ENCODE assay signal across 14 cellular contexts in genomic region chr11:74697722-74698121, GRCh38. TPM values are rescaled to one million over a fixed set of nuclear protein-coding genes. Genes with fewer than 3 reads are reported as not detected.
A peak's percentile ranks its signal among the peaks of the same experiment; 100 is the strongest.
DNase-seq lines count a peak whose midpoint lies in the region; ATAC-seq, FAIRE-seq and TF ChIP-seq lines count a peak whose summit lies in the region.
"Had no signal": no experiment of that assay in that cellular context is flagged by ENCODE, and none has a peak within 500 bp of the region (broad histone marks: within the 10 kb centered on the region; RNA-seq: fewer than 3 reads in every experiment).

No MANE protein-coding gene starts in this region.

- H3K4ac ChIP-seq in H1 (replicated peaks; ENCODE audit: insufficient read length, low read depth, low read length) (no peak overlapping the region), neuronal stem cell (ENCODE audit: low read length) (no peak overlapping the region)

- TF ChIP-seq EP300 in H1 (IDR thresholded peaks at IDR 0.05; ENCODE audit: borderline replicate concordance in 1 of 2, low read depth in 2 of 2, low read length in 2 of 2) (no peak), tibial nerve (IDR thresholded peaks at IDR 0.05) (no peak)

- H3K36me3 Mint-ChIP-seq in neural progenitor cell, result no peaks in the 10 kb centered on the region
- H3K36me3 Mint-ChIP-seq: CD4-positive, CD25-positive, alpha-beta regulatory T cell had no signal

- H4K91ac ChIP-seq in H1 (replicated peaks; ENCODE audit: insufficient read length, low read length), result peak overlapping the region; percentile 12
- H4K91ac ChIP-seq in neuronal stem cell (ENCODE audit: low read depth, low read length, poor library complexity), result no peak overlapping the region

- H3K4me2 ChIP-seq in H1 (ENCODE audit: insufficient read depth in 1 of 2, low read depth in 2 of 2, low read length in 2 of 2) (peak overlapping the region in 1 of 2 experiments; percentile 61; a peak in 1 of 4 replicates), neuronal stem cell (ENCODE audit: insufficient read depth, low read length, poor library complexity, severe bottlenecking) (no peak overlapping the region), neural progenitor cell (no peak overlapping the region)
- H3K4me2 ChIP-seq: KMS-11 had no signal

- H4K20me1 ChIP-seq in H1 (replicated peaks in 1 of 2; ENCODE audit: control insufficient read depth in 1 of 2, insufficient read depth in 2 of 2, low read length in 2 of 2), result no peaks in the 10 kb centered on the region
- no peaks in the 10 kb centered on the region for H4K20me1 ChIP-seq in neural progenitor cell (ENCODE audit: low read depth)

- no peak overlapping the region for H3K27ac Mint-ChIP-seq in neural progenitor cell

- CTCF ChIA-PET in H1 (lab: Charles Lee; ENCODE audit: partially characterized antibody), result interaction anchor here (0.6 to 16.5 kb wide), 4 partner anchors 27 to 305 kb away, joined by 3 to 348 read pairs (median 8); no protein-coding TSS in a partner anchor

- H3K23me2 ChIP-seq in H1 (ENCODE audit: low read depth, low read length), result no peaks in the 10 kb centered on the region; the same call in 1 of the 2 replicates

- H3K4me3 ChIP-seq in adrenal gland (no peak overlapping the region), H1 (ENCODE audit: extremely low read depth in 1 of 4, insufficient read depth in 2 of 4, low read depth in 3 of 4, low read length in 4 of 4) (no peak overlapping the region), neuronal stem cell (ENCODE audit: low read length in 2 of 2) (no peak overlapping the region), tibial nerve (no peak overlapping the region), neural progenitor cell (no peak overlapping the region)

- H4K5ac ChIP-seq in H1 (ENCODE audit: insufficient read length, low read depth, low read length), result no peak overlapping the region

- H3F3A ChIP-seq in neural progenitor cell (ENCODE audit: low read depth), result no peaks in the 10 kb centered on the region

- H2BK5ac ChIP-seq in H1 (ENCODE audit: low read depth, low read length) (no peak overlapping the region), neuronal stem cell (ENCODE audit: low read length) (no peak overlapping the region)

- TF ChIP-seq POLR2A in adrenal gland (IDR thresholded peaks at IDR 0.05) (no peak), H1 (IDR thresholded peaks at IDR 0.05; ENCODE audit: control extremely low read depth in 1 of 2, low read depth in 2 of 2, low read length in 2 of 2) (no peak), tibial nerve (IDR thresholded peaks at IDR 0.05) (no peak)

- H3K9me3 ChIP-seq in adrenal gland (replicated peaks in 1 of 3) (no peaks in the 10 kb centered on the region), H1 (ENCODE audit: insufficient read depth in 2 of 2, low read depth in 1 of 2, low read length in 1 of 2) (no peaks in the 10 kb centered on the region), neuronal stem cell (replicated peaks in 1 of 2; ENCODE audit: control insufficient read depth in 2 of 2, insufficient read depth in 1 of 2, low read depth in 1 of 2, low read length in 2 of 2) (no peaks in the 10 kb centered on the region), tibial nerve (no peaks in the 10 kb centered on the region), neural progenitor cell (ENCODE audit: low read depth) (no peaks in the 10 kb centered on the region)

- H2AK5ac ChIP-seq in H1 (ENCODE audit: low read depth, low read length), result no peak overlapping the region; the same call in 1 of the 2 replicates
- no peak overlapping the region for H2AK5ac ChIP-seq in neuronal stem cell (ENCODE audit: low read depth, low read length)

- H3K14ac ChIP-seq in H1 (ENCODE audit: insufficient read length), result no peak overlapping the region
- no peak overlapping the region for H3K14ac ChIP-seq in neuronal stem cell (ENCODE audit: low read length)

- intact Hi-C loops in adrenal gland (cut with DNase I), result no loop called here

- H3K23ac ChIP-seq in H1 (ENCODE audit: insufficient read length), result no peak overlapping the region
- H3K23ac ChIP-seq in neuronal stem cell (ENCODE audit: low read depth, low read length, poor library complexity), result no peak overlapping the region

- H2BK120ac ChIP-seq in H1 (replicated peaks; ENCODE audit: low read depth, low read length) (no peak overlapping the region), neuronal stem cell (ENCODE audit: low read depth, low read length) (no peak overlapping the region)

- no peak for TF ChIP-seq RAD21 in H1 (IDR thresholded peaks at IDR 0.05 in 1 of 2, conservative IDR thresholded peaks at IDR 0.05 in 1 of 2; ENCODE audit: low read depth in 2 of 2, low read length in 2 of 2)

- 79 to 85% (median 82%) methylated on average over 4 of the region's 4 CpGs for WGBS in adrenal gland, 4 donors
- 89% methylated on average over 3 of the region's 4 CpGs; no CpG with 5 or more reads in 1 of the 2 experiments for WGBS in H1 (ENCODE audit: extremely low coverage in 1 of 2, insufficient coverage in 1 of 2, insufficient read length in 1 of 2, insufficient replicate concordance in 2 of 2, low coverage in 1 of 2, low lambda C conversion rate in 2 of 2, missing lambda C conversion rate in 1 of 2), 2 experiments
- WGBS in neuronal stem cell (ENCODE audit: extremely low coverage in 2 of 2, insufficient read length in 2 of 2, insufficient replicate concordance in 1 of 2), 2 donors, result no CpG with 5 or more reads among the region's 4 CpGs
- 76 to 82% methylated on average over 4 of the region's 4 CpGs for WGBS in tibial nerve, 2 donors

- H3K79me1 ChIP-seq in H1 (ENCODE audit: low read depth, low read length), result no peaks in the 10 kb centered on the region
- no peaks in the 10 kb centered on the region for H3K79me1 ChIP-seq in neuronal stem cell (ENCODE audit: low read depth, low read length)

- H3K4me1 ChIP-seq in adrenal gland (replicated peaks in 1 of 2), result peaks cover 0 to 14% of the 10 kb centered on the region in 2 donors
- peaks cover 0 to 11% (median 4%) of the 10 kb centered on the region in 4 experiments; a peak in 3 of 7 replicates for H3K4me1 ChIP-seq in H1 (replicated peaks in 1 of 4; ENCODE audit: control insufficient read depth in 3 of 4, insufficient read depth in 4 of 4, low read length in 3 of 4)
- H3K4me1 ChIP-seq in neuronal stem cell (ENCODE audit: control insufficient read depth in 2 of 2, insufficient read depth in 1 of 2, low read depth in 1 of 2, low read length in 2 of 2), result peaks cover 0 to 8% of the 10 kb centered on the region in 2 donors
- peaks cover 0 to 12% (median 9%) of the 10 kb centered on the region in 4 donors for H3K4me1 ChIP-seq in tibial nerve
- H3K4me1 ChIP-seq in neural progenitor cell, result peaks cover 9% of the 10 kb centered on the region

- peak overlapping the region in 1 of 4 experiments; percentile 27; a peak in 1 of 7 replicates for H3K9ac ChIP-seq in H1 (replicated peaks in 1 of 4; ENCODE audit: extremely low read depth in 1 of 4, low read depth in 3 of 4, low read length in 3 of 4)
- H3K9ac ChIP-seq in neuronal stem cell (ENCODE audit: low read depth, low read length, poor library complexity), result no peak overlapping the region
- H3K9ac ChIP-seq in neural progenitor cell, result no peak overlapping the region
- H3K9ac ChIP-seq: KMS-11 had no signal

- H2BK15ac ChIP-seq in H1 (ENCODE audit: low read length), result peak overlapping the region; percentile 55; the same call in 1 of the 2 replicates
- H2BK15ac ChIP-seq in neuronal stem cell (ENCODE audit: low read length), result no peak overlapping the region

- no peaks in the 10 kb centered on the region for H3K36me3 ChIP-seq in adrenal gland (replicated peaks in 1 of 2)
- H3K36me3 ChIP-seq in H1 (ENCODE audit: control insufficient read depth in 2 of 4, insufficient read depth in 4 of 4, low read length in 3 of 4), result no peaks in the 10 kb centered on the region
- H3K36me3 ChIP-seq in neuronal stem cell (replicated peaks in 1 of 2; ENCODE audit: control insufficient read depth in 2 of 2, insufficient read depth in 2 of 2, low read length in 2 of 2), result no peaks in the 10 kb centered on the region
- H3K36me3 ChIP-seq in tibial nerve, result no peaks in the 10 kb centered on the region
- no peaks in the 10 kb centered on the region for H3K36me3 ChIP-seq in neural progenitor cell

- TF ChIP-seq CTCF in adrenal gland (IDR thresholded peaks at IDR 0.05), result no peak
- TF ChIP-seq CTCF in H1 (IDR thresholded peaks at IDR 0.05; ENCODE audit: control extremely low read depth in 1 of 3, insufficient read depth in 1 of 3, low read depth in 1 of 3, low read length in 3 of 3), result no peak
- no peak for TF ChIP-seq CTCF in tibial nerve (IDR thresholded peaks at IDR 0.05)
- no peak for TF ChIP-seq CTCF in neural progenitor cell (IDR thresholded peaks at IDR 0.05)

- H4K8ac ChIP-seq in H1 (ENCODE audit: extremely low read depth, insufficient read depth, low read length), result no peak overlapping the region
- H4K8ac ChIP-seq in neuronal stem cell (ENCODE audit: low read depth, low read length), result no peak overlapping the region

- H3K9me3 Mint-ChIP-seq in neural progenitor cell, result no peaks in the 10 kb centered on the region
- H3K9me3 Mint-ChIP-seq: CD4-positive, CD25-positive, alpha-beta regulatory T cell; neural crest cell had no signal

- POLR2A ChIA-PET in H1 (lab: Charles Lee; ENCODE audit: partially characterized antibody), result interaction anchor here (1.0 kb wide), 1 partner anchor 15 kb away, joined by 3 read pairs; no protein-coding TSS in a partner anchor

- DNase-seq in adrenal gland (no peak), H1 (ENCODE audit: low read depth in 1 of 2, low spot score in 2 of 2) (no peak), neuronal stem cell (ENCODE audit: low spot score) (no peak), tibial nerve (ENCODE audit: low spot score in 2 of 2) (no peak), neural progenitor cell (ENCODE audit: low spot score) (no peak)
- DNase-seq in activated naive CD4-positive, alpha-beta T cell treated with anti-CD3 and anti-CD28 coated beads, Interleukin-2, amount 50 U/mL, for 16 hours, result no peak
- DNase-seq: activated CD8-positive, alpha-beta memory T cell treated with anti-CD3 and anti-CD28 coated beads for 24 hours; activated gamma-delta T cell; CD4-positive, CD25-positive, alpha-beta regulatory T cell; glutamatergic neuron; NCI-H1417 treated with DMSO at 0.1 percent for 48 hours had no signal

- H2BK20ac ChIP-seq in H1 (ENCODE audit: low read length), result no peak overlapping the region

- H3K27me3 Mint-ChIP-seq in neural progenitor cell (ENCODE audit: insufficient read depth, low read depth), result peaks cover 3% of the 10 kb centered on the region

- peaks cover 5% of the 10 kb centered on the region for H3K4me1 Mint-ChIP-seq in neural progenitor cell

- H3K56ac ChIP-seq in H1 (replicated peaks; ENCODE audit: insufficient read length, low read depth, low read length), result no peak overlapping the region

- FAIRE-seq in H1 (lab: Jason Lieb, UNC), result no peak

- H2AFZ ChIP-seq in H1 (ENCODE audit: low read length) (peak overlapping the region; percentile 43; the same call in 1 of the 2 replicates), neuronal stem cell (ENCODE audit: low read length) (no peak overlapping the region), neural progenitor cell (replicated peaks) (no peak overlapping the region)

- H3K79me2 ChIP-seq in H1 (ENCODE audit: control insufficient read depth in 1 of 2, insufficient read depth in 2 of 2, low read length in 2 of 2) (no peaks in the 10 kb centered on the region), neural progenitor cell (ENCODE audit: low read depth) (no peaks in the 10 kb centered on the region)

- H3K18ac ChIP-seq in H1 (ENCODE audit: extremely low read depth, low read length), result no peak overlapping the region
- peak overlapping the region; percentile 40 for H3K18ac ChIP-seq in neuronal stem cell (ENCODE audit: low read length)

- H3K27me3 ChIP-seq in adrenal gland, result no peaks in the 10 kb centered on the region
- no peaks in the 10 kb centered on the region; a peak in 2 of 7 replicates for H3K27me3 ChIP-seq in H1 (replicated peaks in 1 of 4; ENCODE audit: control insufficient read depth in 3 of 4, extremely low read depth in 1 of 4, insufficient read depth in 3 of 4, low read length in 3 of 4)
- no peaks in the 10 kb centered on the region for H3K27me3 ChIP-seq in neuronal stem cell (ENCODE audit: control insufficient read depth in 3 of 3, insufficient read depth in 3 of 3, low read depth in 1 of 3, low read length in 3 of 3)
- no peaks in the 10 kb centered on the region for H3K27me3 ChIP-seq in tibial nerve
- H3K27me3 ChIP-seq in neural progenitor cell, result no peaks in the 10 kb centered on the region

- H3K27ac ChIP-seq in adrenal gland (peak overlapping the region in 3 of 5 donors; percentile 67 to 87 (median 84)), H1 (ENCODE audit: low read depth, low read length) (no peak overlapping the region), neuronal stem cell (replicated peaks; ENCODE audit: low read length) (no peak overlapping the region), tibial nerve (peak overlapping the region in 3 of 4 donors; percentile 15 to 84 (median 66)), neural progenitor cell (no peak overlapping the region)
- H3K27ac ChIP-seq: KMS-11 had no signal

- H2BK12ac ChIP-seq in H1 (ENCODE audit: low read depth, low read length) (peak overlapping the region; percentile 90; the same call in 1 of the 2 replicates), neuronal stem cell (ENCODE audit: low read length) (no peak overlapping the region)

- no peak overlapping the region for H3K4me3 Mint-ChIP-seq in neural progenitor cell
- H3K4me3 Mint-ChIP-seq: CD4-positive, CD25-positive, alpha-beta regulatory T cell; neural crest cell had no signal

- no peak for ATAC-seq in GM18520 (IDR thresholded peaks at IDR 0.05; ENCODE audit: unreplicated experiment)

RNA-seq across cellular contexts. Expression of gene CHRDL2, which starts 33.5 kb away (rescaled TPM):
- under 1 TPM in 2 of 8 donors, not detected in 6; 0.76 to 0.95 TPM for total RNA-seq in adrenal gland
- polyA plus RNA-seq in adrenal gland, result under 1 TPM in 2 of 3 donors, not detected in 1; 0.30 to 0.35 TPM
- total RNA-seq in H1 (2021; fragmentation: NEBNext Ultra II Directional; extraction: Animal tissue kit (Norgen Biotek cat#: 25700)), result 0.25 and 0.48 TPM in 2 replicates
- polyA plus RNA-seq in H1 (2011; rRNA removed), result 0.26 and 0.49 TPM in 2 replicates
- polyA plus RNA-seq in H1 (2011; cell fraction: cytosol; rRNA removed), result 0.18 TPM
- 0.24 TPM for polyA plus RNA-seq in H1 (2011; cell fraction: nucleus; rRNA removed)
- 0.40 to 1.0 TPM (median 0.56 TPM) in 4 replicates for polyA plus RNA-seq in H1 (2012, experiment 1 of 2)
- polyA plus RNA-seq in H1 (2012, experiment 2 of 2), result 0.58 TPM
- polyA plus RNA-seq in H1 (2013, experiment 1 of 2), result 1.2 TPM
- 0.52 TPM for polyA plus RNA-seq in H1 (2013, experiment 2 of 2)
- polyA minus RNA-seq in H1 (2011; rRNA and poly(A)+ RNA removed), result 0.09 and 0.34 TPM in 2 replicates
- polyA minus RNA-seq in H1 (2011; cell fraction: cytosol; rRNA and poly(A)+ RNA removed), result not detected
- polyA minus RNA-seq in H1 (2011; cell fraction: nucleus; rRNA and poly(A)+ RNA removed), result 0.40 TPM
- 0.81 TPM for polyA plus RNA-seq in neuronal stem cell (2013, experiment 1 of 2)
- 0.80 TPM for polyA plus RNA-seq in neuronal stem cell (2013, experiment 2 of 2)
- total RNA-seq in tibial nerve, result not detected
- total RNA-seq in neural progenitor cell (ENCODE audit: low replicate concordance), result 0.06 TPM in 1 of 2 replicates, not detected in the other
- total RNA-seq: CD4-positive, CD25-positive, alpha-beta regulatory T cell had no signal
- polyA plus RNA-seq: CD4-positive, CD25-positive, alpha-beta regulatory T cell had no signal

RNA-seq across cellular contexts. Expression of gene RNF169, which starts 50.9 kb away (rescaled TPM):
- 10 to 100 TPM in 6 of 8 donors, 1 to 10 TPM in 2; 7.5 to 17.8 (median 12.1) TPM for total RNA-seq in adrenal gland
- 1 to 10 TPM; 1.9 to 6.6 (median 2.8) TPM for polyA plus RNA-seq in adrenal gland
- total RNA-seq in H1 (2021; fragmentation: NEBNext Ultra II Directional; extraction: Animal tissue kit (Norgen Biotek cat#: 25700)), result 12.1 and 12.5 TPM in 2 replicates
- 2.1 and 3.6 TPM in 2 replicates for polyA plus RNA-seq in H1 (2011; rRNA removed)
- 3.6 TPM for polyA plus RNA-seq in H1 (2011; cell fraction: cytosol; rRNA removed)
- polyA plus RNA-seq in H1 (2011; cell fraction: nucleus; rRNA removed), result 3.5 TPM
- polyA plus RNA-seq in H1 (2012, experiment 1 of 2), result 3.4 to 5.0 TPM (median 3.6 TPM) in 4 replicates
- 0.37 TPM for polyA plus RNA-seq in H1 (2012, experiment 2 of 2)
- polyA plus RNA-seq in H1 (2013, experiment 1 of 2), result 4.7 TPM
- 4.4 TPM for polyA plus RNA-seq in H1 (2013, experiment 2 of 2)
- polyA minus RNA-seq in H1 (2011; rRNA and poly(A)+ RNA removed), result 19.6 and 25.2 TPM in 2 replicates
- polyA minus RNA-seq in H1 (2011; cell fraction: cytosol; rRNA and poly(A)+ RNA removed), result 22.8 TPM
- polyA minus RNA-seq in H1 (2011; cell fraction: nucleus; rRNA and poly(A)+ RNA removed), result 29.2 TPM
- 9.8 TPM for polyA plus RNA-seq in neuronal stem cell (2013, experiment 1 of 2)
- 10.2 TPM for polyA plus RNA-seq in neuronal stem cell (2013, experiment 2 of 2)
- 10 to 100 TPM; 20.1 to 23.4 (median 22.3) TPM for total RNA-seq in tibial nerve
- total RNA-seq in neural progenitor cell (ENCODE audit: low replicate concordance), result 22.3 and 30.2 TPM in 2 replicates

Comparison
In these comparisons a context has a peak if more than half of its experiments do, and no peak if none do; other contexts are left out.
1. H3K27ac ChIP-seq: peak in adrenal gland (3 of 5) and tibial nerve (3 of 4); none in H1 (single experiment), neuronal stem cell (single experiment) and neural progenitor cell (single experiment).